Comparison of ENCODE assay signal across 21 cellular contexts in the genomic region with DNA sequence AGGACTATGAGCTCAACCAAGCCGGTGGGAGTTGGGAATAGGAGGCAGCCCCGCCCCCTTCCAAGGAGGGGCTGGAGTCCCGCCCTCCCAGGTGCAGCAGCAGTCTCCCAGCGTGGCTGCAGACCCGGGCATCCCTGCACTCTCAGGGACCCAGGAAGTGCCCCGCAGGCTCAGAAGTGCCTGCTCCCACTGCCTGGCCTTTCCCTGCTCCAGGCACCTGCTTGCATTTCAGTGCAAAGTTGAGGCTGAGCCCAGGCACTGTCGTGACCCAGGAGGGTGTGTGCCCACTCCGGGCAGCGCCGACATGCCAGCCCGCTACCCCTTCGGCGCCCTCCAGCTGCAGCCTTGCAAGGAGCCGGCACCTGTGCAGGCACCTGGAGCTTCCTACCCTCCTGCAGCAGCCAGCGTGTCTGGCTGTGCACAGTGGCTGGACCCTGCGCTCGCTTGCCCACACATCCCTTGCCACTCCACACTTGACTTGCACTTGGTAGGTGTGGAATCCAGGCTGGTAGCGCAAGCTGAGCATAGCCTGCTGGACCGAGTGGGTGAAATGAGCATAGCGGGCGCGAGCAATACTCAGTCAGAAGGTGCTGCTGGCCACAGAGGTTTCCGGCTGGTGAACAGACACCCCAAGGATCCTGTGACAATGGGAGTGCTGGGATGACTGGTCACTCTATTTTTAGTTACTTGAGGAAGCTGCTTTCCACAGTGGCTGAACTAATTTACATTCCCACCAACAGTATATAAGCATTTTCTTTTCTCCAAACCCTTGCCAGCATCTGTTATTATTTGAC.
A peak's percentile ranks its signal among the peaks of the same experiment; 100 is the strongest.
DNase-seq lines count a peak whose midpoint lies in the region; ATAC-seq and TF ChIP-seq lines count a peak whose summit lies in the region.
"Had no signal": no experiment of that assay in that cellular context is flagged by ENCODE, and none has a peak within 500 bp of the region (broad histone marks: within the 10 kb centered on the region; RNA-seq: fewer than 3 reads in every experiment).

No MANE protein-coding gene starts in this region.

- no peak for ATAC-seq in right cardiac atrium
- peak; percentile 85 for ATAC-seq in WTC11
- peak; percentile 8 for ATAC-seq in naive thymus-derived CD4-positive, alpha-beta T cell
- no peak for ATAC-seq in activated naive CD4-positive, alpha-beta T cell treated with anti-CD3 and anti-CD28 coated beads, Interleukin-2, amount 50 U/mL, for 72 hours
- ATAC-seq: Right ventricle myocardium inferior had no signal

- no peaks in the 10 kb centered on the region for H3K27me3 Mint-ChIP-seq in WTC11 (ENCODE audit: low read depth)
- H3K27me3 Mint-ChIP-seq in naive thymus-derived CD4-positive, alpha-beta T cell: no peaks in the 10 kb centered on the region
- H3K27me3 Mint-ChIP-seq: CD4-positive, alpha-beta memory T cell had no signal

- no peaks in the 10 kb centered on the region for H3K36me3 ChIP-seq in left ventricle myocardium inferior
- H3K36me3 ChIP-seq in naive thymus-derived CD4-positive, alpha-beta T cell (ENCODE audit: control insufficient read depth in 2 of 3, insufficient read depth in 3 of 3, low read length in 3 of 3): no peaks in the 10 kb centered on the region
- H3K36me3 ChIP-seq: BLaER1 treated with 17β-estradiol and CSF1 and Interleukin-3, amounts not matched to agents 10 nM and 100 nM; MG63 had no signal

- H3K27me3 ChIP-seq in left ventricle myocardium inferior (ENCODE audit: low read depth) (no peaks in the 10 kb centered on the region), right cardiac atrium (ENCODE audit: control insufficient read depth, insufficient read depth) (no peaks in the 10 kb centered on the region)
- no peaks in the 10 kb centered on the region for H3K27me3 ChIP-seq in naive thymus-derived CD4-positive, alpha-beta T cell (ENCODE audit: control insufficient read depth in 2 of 2, insufficient read depth in 2 of 2, low read length in 2 of 2)
- H3K27me3 ChIP-seq: BLaER1 treated with 17β-estradiol and CSF1 and Interleukin-3, amounts not matched to agents 10 nM and 100 nM; MG63 had no signal

- POLR2A ChIA-PET in WTC11 (lab: Charles Lee): no interaction called here
- POLR2A ChIA-PET in naive thymus-derived CD4-positive, alpha-beta T cell (lab: Charles Lee): no interaction called here

- H3K4me1 ChIP-seq in left ventricle myocardium inferior (no peaks in the 10 kb centered on the region), right cardiac atrium (ENCODE audit: control insufficient read depth, insufficient read depth, low read length) (no peaks in the 10 kb centered on the region)
- H3K4me1 ChIP-seq in naive thymus-derived CD4-positive, alpha-beta T cell (ENCODE audit: control insufficient read depth in 2 of 2, insufficient read depth in 2 of 2, low read length in 2 of 2): no peaks in the 10 kb centered on the region
- H3K4me1 ChIP-seq: Caco-2 had no signal

- no peak overlapping the region for H3K4me3 ChIP-seq in left ventricle myocardium inferior
- H3K4me3 ChIP-seq in right cardiac atrium (ENCODE audit: low read length): no peak overlapping the region
- no peak overlapping the region for H3K4me3 ChIP-seq in naive thymus-derived CD4-positive, alpha-beta T cell (ENCODE audit: low read length)
- H3K4me3 ChIP-seq: BLaER1 treated with 17β-estradiol and CSF1 and Interleukin-3, amounts not matched to agents 10 nM and 100 nM; GM23248; MG63 had no signal

- TF ChIP-seq CTCF in left ventricle myocardium inferior (IDR thresholded peaks at IDR 0.05; ENCODE audit: borderline replicate concordance) (no peak), WTC11 (IDR thresholded peaks at IDR 0.05) (no peak)

- H3K4me3 Mint-ChIP-seq in WTC11: no peak overlapping the region
- H3K4me3 Mint-ChIP-seq in naive thymus-derived CD4-positive, alpha-beta T cell: no peak overlapping the region
- H3K4me3 Mint-ChIP-seq: CD4-positive, alpha-beta memory T cell had no signal

- CTCF ChIA-PET in WTC11 (lab: Charles Lee): interaction anchor here (0.7 kb wide), 1 partner anchor 239 kb away, joined by 3 read pairs; no protein-coding TSS in a partner anchor
- CTCF ChIA-PET in naive thymus-derived CD4-positive, alpha-beta T cell (lab: Charles Lee): no interaction called here

- peaks cover 10% of the 10 kb centered on the region for H3K4me1 Mint-ChIP-seq in WTC11
- no peaks in the 10 kb centered on the region for H3K4me1 Mint-ChIP-seq in naive thymus-derived CD4-positive, alpha-beta T cell
- H3K4me1 Mint-ChIP-seq: CD4-positive, alpha-beta memory T cell had no signal

- DNase-seq in left ventricle myocardium inferior: peak; percentile 12
- no peak for DNase-seq in right cardiac atrium
- DNase-seq in WTC11 (ENCODE audit: low spot score): peak; percentile 32
- DNase-seq in naive thymus-derived CD4-positive, alpha-beta T cell: no peak
- DNase-seq in DMS114 treated with DMSO at 0.1 percent for 48 hours (lab: John Stamatoyannopoulos, UW; ENCODE audit: unreplicated experiment): no peak
- DNase-seq in activated naive CD4-positive, alpha-beta T cell treated with anti-CD3 and anti-CD28 coated beads, Interleukin-2, amount 50 U/mL, for 72 hours (ENCODE audit: low spot score in 2 of 2): no peak
- DNase-seq in activated CD4-positive, alpha-beta T cell treated with anti-CD3 and anti-CD28 coated beads for 4 hours: no peak
- no peak for DNase-seq in DMS79 (lab: John Stamatoyannopoulos, UW)
- DNase-seq: Caco-2; CD4-positive, alpha-beta memory T cell; DMS 273 treated with DMSO at 0.1 percent for 48 hours; GM23248; Kasumi-1; MG63; NCI-H1417 treated with DMSO at 0.1 percent for 48 hours; NCI-H187; NCI-H446 treated with DMSO at 0.1 percent for 48 hours; NCI-H526 treated with DMSO at 0.1 percent for 48 hours had no signal

- H3K9me3 ChIP-seq in left ventricle myocardium inferior (replicated peaks) (peaks cover 6% of the 10 kb centered on the region), right cardiac atrium (ENCODE audit: control insufficient read depth, low read length) (no peaks in the 10 kb centered on the region)
- H3K9me3 ChIP-seq in naive thymus-derived CD4-positive, alpha-beta T cell (ENCODE audit: control insufficient read depth in 2 of 3, low read length in 3 of 3): no peaks in the 10 kb centered on the region
- H3K9me3 ChIP-seq: Caco-2, MG63 had no signal

- intact Hi-C loops in left ventricle myocardium inferior (cut with micrococcal nuclease) (no loop called here), right cardiac atrium (cut with DNase I) (no loop called here)
- intact Hi-C loops in naive thymus-derived CD4-positive, alpha-beta T cell (cut with micrococcal nuclease): no loop called here

- H3K36me3 Mint-ChIP-seq in WTC11: no peaks in the 10 kb centered on the region
- peaks cover 0 to 2% (median 0%) of the 10 kb centered on the region in 5 donors for H3K36me3 Mint-ChIP-seq in naive thymus-derived CD4-positive, alpha-beta T cell
- peaks cover 0 to 2% of the 10 kb centered on the region in 2 donors for H3K36me3 Mint-ChIP-seq in activated naive CD4-positive, alpha-beta T cell treated with anti-CD3 and anti-CD28 coated beads, Interleukin-2, amount 50 U/mL, for 72 hours
- H3K36me3 Mint-ChIP-seq: CD4-positive, alpha-beta memory T cell had no signal

- no peak overlapping the region for H3K27ac ChIP-seq in left ventricle myocardium inferior (replicated peaks)
- no peak overlapping the region for H3K27ac ChIP-seq in right cardiac atrium (ENCODE audit: low read length)
- no peak overlapping the region for H3K27ac ChIP-seq in naive thymus-derived CD4-positive, alpha-beta T cell (ENCODE audit: low read depth, low read length)
- H3K27ac ChIP-seq: 22Rv1; BLaER1 treated with 17β-estradiol and CSF1 and Interleukin-3, amounts not matched to agents 10 nM and 100 nM; GM23248 had no signal

- no peak overlapping the region for H3K27ac Mint-ChIP-seq in WTC11
- no peak overlapping the region for H3K27ac Mint-ChIP-seq in naive thymus-derived CD4-positive, alpha-beta T cell
- no peak overlapping the region for H3K27ac Mint-ChIP-seq in activated naive CD4-positive, alpha-beta T cell treated with anti-CD3 and anti-CD28 coated beads, Interleukin-2, amount 50 U/mL, for 72 hours
- H3K27ac Mint-ChIP-seq: CD4-positive, alpha-beta memory T cell had no signal

- 89% methylated on average over 23 of the region's 23 CpGs for WGBS in right cardiac atrium

- peaks cover 3% of the 10 kb centered on the region; the same call in 1 of the 2 replicates for H3K9me3 Mint-ChIP-seq in WTC11
- peaks cover 0 to 8% (median 3%) of the 10 kb centered on the region in 11 donors for H3K9me3 Mint-ChIP-seq in naive thymus-derived CD4-positive, alpha-beta T cell
- H3K9me3 Mint-ChIP-seq in activated naive CD4-positive, alpha-beta T cell treated with anti-CD3 and anti-CD28 coated beads, Interleukin-2, amount 50 U/mL, for 72 hours: peaks cover 5% of the 10 kb centered on the region in 2 donors

TF ChIP-seq in WTC11, 78 proteins besides CTCF, POLR2A, EP300 and RAD21 (continues in another document):
- TF ChIP-seq, protein P1, sequence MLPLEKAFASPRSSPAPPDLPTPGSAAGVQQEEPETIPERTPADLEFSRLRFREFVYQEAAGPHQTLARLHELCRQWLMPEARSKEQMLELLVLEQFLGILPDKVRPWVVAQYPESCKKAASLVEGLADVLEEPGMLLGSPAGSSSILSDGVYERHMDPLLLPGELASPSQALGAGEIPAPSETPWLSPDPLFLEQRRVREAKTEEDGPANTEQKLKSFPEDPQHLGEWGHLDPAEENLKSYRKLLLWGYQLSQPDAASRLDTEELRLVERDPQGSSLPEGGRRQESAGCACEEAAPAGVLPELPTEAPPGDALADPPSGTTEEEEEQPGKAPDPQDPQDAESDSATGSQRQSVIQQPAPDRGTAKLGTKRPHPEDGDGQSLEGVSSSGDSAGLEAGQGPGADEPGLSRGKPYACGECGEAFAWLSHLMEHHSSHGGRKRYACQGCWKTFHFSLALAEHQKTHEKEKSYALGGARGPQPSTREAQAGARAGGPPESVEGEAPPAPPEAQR (CRISPR knock-in tag; IDR thresholded peaks at IDR 0.05): no peak
- TF ChIP-seq, protein P2, sequence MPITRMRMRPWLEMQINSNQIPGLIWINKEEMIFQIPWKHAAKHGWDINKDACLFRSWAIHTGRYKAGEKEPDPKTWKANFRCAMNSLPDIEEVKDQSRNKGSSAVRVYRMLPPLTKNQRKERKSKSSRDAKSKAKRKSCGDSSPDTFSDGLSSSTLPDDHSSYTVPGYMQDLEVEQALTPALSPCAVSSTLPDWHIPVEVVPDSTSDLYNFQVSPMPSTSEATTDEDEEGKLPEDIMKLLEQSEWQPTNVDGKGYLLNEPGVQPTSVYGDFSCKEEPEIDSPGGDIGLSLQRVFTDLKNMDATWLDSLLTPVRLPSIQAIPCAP (CRISPR knock-in tag; IDR thresholded peaks at IDR 0.05): no peak

Comparison
In these comparisons a context has a peak if more than half of its experiments do, and no peak if none do; other contexts are left out.
1. DNase-seq: peak in left ventricle myocardium inferior (single experiment) and WTC11 (single experiment); none in right cardiac atrium (0 of 3), naive thymus-derived CD4-positive, alpha-beta T cell (0 of 9), DMS114 treated with DMSO at 0.1 percent for 48 hours (single experiment), activated naive CD4-positive, alpha-beta T cell treated with anti-CD3 and anti-CD28 coated beads, Interleukin-2, amount 50 U/mL, for 72 hours (0 of 2), activated CD4-positive, alpha-beta T cell treated with anti-CD3 and anti-CD28 coated beads for 4 hours (0 of 2) and DMS79 (single experiment).
2. ATAC-seq: peak in WTC11 (single experiment) and naive thymus-derived CD4-positive, alpha-beta T cell (single experiment); none in right cardiac atrium (0 of 2) and activated naive CD4-positive, alpha-beta T cell treated with anti-CD3 and anti-CD28 coated beads, Interleukin-2, amount 50 U/mL, for 72 hours (0 of 2).